ENCODE assay signal across 10 cellular contexts in genomic region chr15:99122831-99123705, GRCh38. TPM values are rescaled to one million over a fixed set of nuclear protein-coding genes. Genes with fewer than 3 reads are reported as not detected.
DNase-seq lines count a peak whose midpoint lies in the region; ATAC-seq and TF ChIP-seq lines count a peak whose summit lies in the region.
"Had no signal": no experiment of that assay in that cellular context is flagged by ENCODE, and none has a peak within 500 bp of the region (broad histone marks: within the 10 kb centered on the region; RNA-seq: fewer than 3 reads in every experiment).

No MANE protein-coding gene starts in this region.

- H3K9me2 ChIP-seq in PC-3 (replicated peaks; ENCODE audit: low read length), result no peaks in the 10 kb centered on the region

- intact Hi-C loops in PC-3 (cut with micrococcal nuclease), result loop anchor here (1.0 kb wide), 1 partner anchor 18 kb away; the partner anchor contains the start of gene SYNM
- intact Hi-C loops in transverse colon (cut with DNase I; ENCODE audit: low total_unique reads), result no loop called here

- TF ChIP-seq POLR2A in transverse colon (IDR thresholded peaks at IDR 0.05), result no peak

- peak; percentile 28 for DNase-seq in PC-3
- no peak for DNase-seq in transverse colon
- no peak for DNase-seq in NCI-H82 (lab: John Stamatoyannopoulos, UW)
- no peak for DNase-seq in LoVo (ENCODE audit: low spot score)
- DNase-seq in H4 (ENCODE audit: low spot score), result no peak
- DNase-seq in cortex of kidney (lab: John Stamatoyannopoulos, UW), result no peak
- DNase-seq: activated CD4-positive, alpha-beta T cell treated with anti-CD3 and anti-CD28 coated beads for 4 hours had no signal

- peak; percentile 12 for ATAC-seq in PC-3

- CTCF ChIA-PET in PC-3 (lab: Charles Lee), result no interaction called here

- 49 to 61% methylated on average over 3 to 21 of the region's 21 CpGs for WGBS in transverse colon (ENCODE audit: low coverage in 1 of 2), 2 donors

- peak overlapping the region; percentile 81 for H3K4me2 ChIP-seq in PC-3 (ENCODE audit: low read length)

- H3K9me3 ChIP-seq in PC-3 (ENCODE audit: low read length) (no peaks in the 10 kb centered on the region), duodenal mucosa (ENCODE audit: control insufficient read depth in 1 of 2, low read length in 2 of 2) (no peaks in the 10 kb centered on the region), mucosa of rectum (ENCODE audit: control insufficient read depth in 2 of 2, low read length in 2 of 2) (no peaks in the 10 kb centered on the region), transverse colon (no peaks in the 10 kb centered on the region)

- peak overlapping the region; percentile 75 for H2AFZ ChIP-seq in PC-3 (ENCODE audit: low read length)

- in situ Hi-C loops in transverse colon (cut with MboI; ENCODE audit: low pct_ligation_motif_present in 1 of 4, low pct_unique_long_range_greater_than_20kb in 1 of 4, low sequenced_read_pairs in 3 of 4), result no loop called here

- H3K36me3 ChIP-seq in PC-3 (ENCODE audit: low read depth, low read length) (no peaks in the 10 kb centered on the region), duodenal mucosa (ENCODE audit: control insufficient read depth in 1 of 2, insufficient read depth in 2 of 2, low read length in 2 of 2) (no peaks in the 10 kb centered on the region), mucosa of rectum (ENCODE audit: control insufficient read depth in 2 of 2, insufficient read depth in 2 of 2, low read length in 2 of 2) (no peaks in the 10 kb centered on the region), transverse colon (peaks cover 0 to 4% (median 0%) of the 10 kb centered on the region in 4 donors)

- peaks cover 8% of the 10 kb centered on the region for H3F3A ChIP-seq in PC-3 (ENCODE audit: low read length, unreplicated experiment)

- H3K27me3 ChIP-seq in PC-3 (ENCODE audit: low read length), result no peaks in the 10 kb centered on the region
- no peaks in the 10 kb centered on the region for H3K27me3 ChIP-seq in duodenal mucosa (ENCODE audit: control insufficient read depth in 1 of 2, insufficient read depth in 2 of 2, low read length in 2 of 2)
- H3K27me3 ChIP-seq in mucosa of rectum (ENCODE audit: control insufficient read depth in 2 of 2, insufficient read depth in 2 of 2, low read length in 2 of 2), result no peaks in the 10 kb centered on the region
- no peaks in the 10 kb centered on the region for H3K27me3 ChIP-seq in transverse colon

- H3K4me3 ChIP-seq in PC-3 (ENCODE audit: low read length) (peak overlapping the region; percentile 59), duodenal mucosa (ENCODE audit: low read depth in 1 of 2, low read length in 2 of 2) (peak overlapping the region; percentile 2 to 40), mucosa of rectum (ENCODE audit: low read length in 2 of 2) (peak overlapping the region in 1 of 2 donors; percentile 23), transverse colon (peak overlapping the region in 2 of 4 donors; percentile 14 to 16)
- H3K4me3 ChIP-seq: GM12878 had no signal

- no peaks in the 10 kb centered on the region for H4K20me1 ChIP-seq in PC-3 (ENCODE audit: low read length)

- H3K79me2 ChIP-seq in PC-3 (ENCODE audit: low read length), result 0 out of 2 replicates have a peak, but pooled peaks cover 3% of the 10 kb centered on the region

- no peak for TF ChIP-seq CTCF in PC-3 (conservative IDR thresholded peaks at IDR 0.05; ENCODE audit: low read depth, low read length)
- TF ChIP-seq CTCF in transverse colon (IDR thresholded peaks at IDR 0.05), result no peak

- peak overlapping the region; percentile 96 for H3K27ac ChIP-seq in PC-3 (ENCODE audit: low read length)
- H3K27ac ChIP-seq in duodenal mucosa (ENCODE audit: low read depth, low read length), result peak overlapping the region; percentile 26
- peak overlapping the region; percentile 8 to 73 for H3K27ac ChIP-seq in mucosa of rectum (ENCODE audit: low read depth in 2 of 2, low read length in 2 of 2)
- peak overlapping the region; percentile 84 to 92 (median 90) for H3K27ac ChIP-seq in transverse colon

- H3K4me1 ChIP-seq in PC-3 (ENCODE audit: insufficient read depth, low read length) (peaks cover 27% of the 10 kb centered on the region), duodenal mucosa (ENCODE audit: control insufficient read depth in 1 of 2, insufficient read depth in 2 of 2, low read length in 2 of 2) (peaks cover 18 to 20% of the 10 kb centered on the region in 2 donors), mucosa of rectum (ENCODE audit: control insufficient read depth in 2 of 2, insufficient read depth in 2 of 2, low read length in 2 of 2) (peaks cover 14 to 19% of the 10 kb centered on the region in 2 donors), transverse colon (peaks cover 13 to 44% (median 24%) of the 10 kb centered on the region in 4 donors)

- POLR2A ChIA-PET in PC-3 (lab: Charles Lee; ENCODE audit: unreplicated experiment), result interaction anchor here (0.5 kb wide), 1 partner anchor 126 kb away, joined by 3 read pairs; the partner anchor contains the start of gene TTC23

- no peak for TF ChIP-seq EP300 in transverse colon (IDR thresholded peaks at IDR 0.05; ENCODE audit: low read depth)

- BruUV-seq in PC-3 (replicated peaks; lab: Mats Ljungman, UMichigan), result no TSS peak

- H3K9ac ChIP-seq in PC-3 (ENCODE audit: low read length) (peak overlapping the region; percentile 68), duodenal mucosa (ENCODE audit: low read depth in 1 of 2, low read length in 2 of 2) (peak overlapping the region in 1 of 2 donors; percentile 31), mucosa of rectum (ENCODE audit: low read depth in 1 of 2, low read length in 2 of 2) (no peak overlapping the region)

RNA-seq across cellular contexts. Expression of gene SYNM, which starts 18.2 kb away (rescaled TPM):
- total RNA-seq in PC-3 (2014; rRNA removed), result 9.9 and 15.6 TPM in 2 replicates
- total RNA-seq in transverse colon, result 100 to 1,000 TPM in 2 of 4 donors, 10 to 100 TPM in 2; 98.3 to 414 (median 158) TPM
- total RNA-seq in H4 (2014; rRNA removed; shearing (Covaris generic)), result 6.6 and 8.0 TPM in 2 replicates

Comparison
In these comparisons a context has a peak if more than half of its experiments do, and no peak if none do; other contexts are left out.
1. H3K27ac ChIP-seq: peak in every context shown above with its lines; median percentile 96 in PC-3; 90 in transverse colon; 40 in mucosa of rectum; 26 in duodenal mucosa.